Comparison of ENCODE assay signal across 1 cellular context in genomic region chr19:39937792-39938191, GRCh38.
TF ChIP-seq lines count a peak whose summit lies in the region.

No MANE protein-coding gene starts in this region.

TF ChIP-seq in K562, 482 proteins besides CTCF, POLR2A, EP300 and RAD21:
- TF ChIP-seq CEBPB (tag; IDR thresholded peaks at IDR 0.05) (peak; percentile 17; the same call in 1 of the 2 replicates), ZBTB11 (CRISPR knock-in tag; IDR thresholded peaks at IDR 0.05) (no peak)
